In genomic region chr4:185640809-185641675, GRCh38 we compare ENCODE assay signal across 9 cellular contexts.
A peak's percentile ranks its signal among the peaks of the same experiment; 100 is the strongest.
DNase-seq lines count a peak whose midpoint lies in the region; ATAC-seq, FAIRE-seq and TF ChIP-seq lines count a peak whose summit lies in the region.
"Had no signal": no experiment of that assay in that cellular context is flagged by ENCODE, and none has a peak within 500 bp of the region (broad histone marks: within the 10 kb centered on the region; RNA-seq: fewer than 3 reads in every experiment).

No MANE protein-coding gene starts in this region.

- H3K9me3 Mint-ChIP-seq in astrocyte (ENCODE audit: unreplicated experiment) (no peaks in the 10 kb centered on the region), T-cell (no peaks in the 10 kb centered on the region)
- H3K9me3 Mint-ChIP-seq: central memory CD8-positive, alpha-beta T cell had no signal

- no peak overlapping the region for H3K27ac Mint-ChIP-seq in astrocyte (ENCODE audit: unreplicated experiment)
- no peak overlapping the region for H3K27ac Mint-ChIP-seq in T-cell

- no peak for TF ChIP-seq POLR2A in GM12892 (IDR thresholded peaks at IDR 0.05; ENCODE audit: low read depth, low read length)

- H3K9me3 ChIP-seq in astrocyte (ENCODE audit: insufficient read depth, low read depth, low read length) = no peaks in the 10 kb centered on the region

- CTCF ChIA-PET in AG04449 (lab: Yijun Ruan, JAX) = interaction anchor here (0.6 to 9.9 kb wide), 26 partner anchors 12 to 401 kb away, joined by 3 to 155 read pairs (median 5); no protein-coding TSS in a partner anchor
- CTCF ChIA-PET in T-cell (lab: Charles Lee) = interaction anchor here (0.8 to 2.1 kb wide), 4 partner anchors 397 to 946 kb away, joined by 3 to 9 read pairs (median 4); no protein-coding TSS in a partner anchor

- no peak overlapping the region for H3K4me3 Mint-ChIP-seq in astrocyte (ENCODE audit: unreplicated experiment)
- no peak overlapping the region for H3K4me3 Mint-ChIP-seq in T-cell
- H3K4me3 Mint-ChIP-seq: central memory CD8-positive, alpha-beta T cell had no signal

- POLR2A ChIA-PET in AG04449 (lab: Yijun Ruan, JAX) = interaction anchor here (0.6 kb wide), 1 partner anchor 389 kb away, joined by 3 read pairs; no protein-coding TSS in a partner anchor
- POLR2A ChIA-PET in T-cell (lab: Charles Lee) = no interaction called here

- no peaks in the 10 kb centered on the region for H3K36me3 ChIP-seq in astrocyte (ENCODE audit: insufficient read depth, low read length)

- no peak overlapping the region for H3K27ac ChIP-seq in astrocyte (ENCODE audit: low read depth, low read length)

- no peaks in the 10 kb centered on the region for H3K4me1 ChIP-seq in astrocyte (ENCODE audit: insufficient read depth, low read length)

- H3K4me3 ChIP-seq in AG04449 (ENCODE audit: low read depth, low read length) = no peak overlapping the region
- H3K4me3 ChIP-seq in astrocyte (ENCODE audit: insufficient read depth, low read depth, low read length) = no peak overlapping the region

- H2AFZ ChIP-seq in astrocyte (ENCODE audit: low read depth, low read length) = no peak overlapping the region

- no peaks in the 10 kb centered on the region for H3K79me2 ChIP-seq in astrocyte (ENCODE audit: insufficient read depth, low read length)

- H3K4me1 Mint-ChIP-seq in astrocyte (ENCODE audit: low read depth, unreplicated experiment) = peaks cover 14% of the 10 kb centered on the region
- peaks cover 3 to 6% (median 4%) of the 10 kb centered on the region in 3 donors for H3K4me1 Mint-ChIP-seq in T-cell
- H3K4me1 Mint-ChIP-seq: central memory CD8-positive, alpha-beta T cell had no signal

- ATAC-seq in HG03175 (IDR thresholded peaks at IDR 0.05; ENCODE audit: unreplicated experiment) = no peak
- no peak for ATAC-seq in GM18907 (IDR thresholded peaks at IDR 0.05; ENCODE audit: unreplicated experiment)
- ATAC-seq in T-cell (replicated peaks in 1 of 4) = no peak

- DNase-seq in AG04449 (ENCODE audit: low read depth, low spot score) = peak; percentile 57
- DNase-seq in GM12892 (ENCODE audit: insufficient read length) = no peak
- peak; percentile 2 for DNase-seq in NCI-H2107 treated with DMSO at 0.1 percent for 48 hours (lab: John Stamatoyannopoulos, UW; ENCODE audit: unreplicated experiment)
- peak; percentile 72 for DNase-seq in astrocyte (ENCODE audit: low read depth)
- peak; percentile 72 for DNase-seq in kidney tubule cell (ENCODE audit: low spot score)
- no peak for DNase-seq in T-cell

- H4K20me1 ChIP-seq in astrocyte (ENCODE audit: insufficient read depth, low read length) = no peaks in the 10 kb centered on the region

- H3K4me2 ChIP-seq in astrocyte (ENCODE audit: low read length) = no peak overlapping the region

- H3K27me3 ChIP-seq in astrocyte (ENCODE audit: insufficient read depth, low read length) = no peaks in the 10 kb centered on the region

- no peak overlapping the region for H3K9ac ChIP-seq in astrocyte (ENCODE audit: low read length)

- peak; percentile 15 for TF ChIP-seq CTCF in AG04449 (IDR thresholded peaks at IDR 0.05; ENCODE audit: insufficient read depth, low read length, missing control alignments)
- peak; percentile 30 for TF ChIP-seq CTCF in astrocyte (IDR thresholded peaks at IDR 0.05; ENCODE audit: insufficient read depth, low read depth, low read length)

- H3K36me3 Mint-ChIP-seq in astrocyte (ENCODE audit: low read depth, unreplicated experiment) (peaks cover 15% of the 10 kb centered on the region), T-cell (no peaks in the 10 kb centered on the region)

- H3K27me3 Mint-ChIP-seq in astrocyte (ENCODE audit: low read depth, unreplicated experiment) (no peaks in the 10 kb centered on the region), T-cell (peaks cover 29 to 39% of the 10 kb centered on the region in 2 donors)

- FAIRE-seq in GM12892 (lab: Jason Lieb, UNC) (peak; percentile 73), astrocyte (lab: Jason Lieb, UNC) (peak; percentile 70)

Comparison
In these comparisons a context has a peak if more than half of its experiments do, and no peak if none do; other contexts are left out.
1. DNase-seq: peak in AG04449 (single experiment), NCI-H2107 treated with DMSO at 0.1 percent for 48 hours (single experiment), astrocyte (single experiment) and kidney tubule cell (single experiment); none in GM12892 (single experiment) and T-cell (0 of 34).